Comparison of ENCODE assay signal across 14 cellular contexts in genomic region chr17:37475713-37476420, GRCh38. TPM values are rescaled to one million over a fixed set of nuclear protein-coding genes. Genes with fewer than 3 reads are reported as not detected.
DNase-seq lines count a peak whose midpoint lies in the region; ATAC-seq and TF ChIP-seq lines count a peak whose summit lies in the region.
"Had no signal": no experiment of that assay in that cellular context is flagged by ENCODE, and none has a peak within 500 bp of the region (broad histone marks: within the 10 kb centered on the region; RNA-seq: fewer than 3 reads in every experiment).

No MANE protein-coding gene starts in this region.

- no peak for DNase-seq in heart right ventricle
- DNase-seq in Right ventricle myocardium inferior (ENCODE audit: missing footprints), result no peak
- peak; percentile 64 for DNase-seq in SKM-1 (lab: John Stamatoyannopoulos, UW; ENCODE audit: unreplicated experiment)
- DNase-seq in fibroblast of lung (ENCODE audit: low read depth in 2 of 2), result no peak
- DNase-seq in type B pancreatic cell (ENCODE audit: extremely low spot score, unreplicated experiment), result no peak
- DNase-seq in left lobe of liver (ENCODE audit: low spot score), result no peak
- DNase-seq in GM13977 (ENCODE audit: low spot score), result no peak
- DNase-seq: ACHN, aorta, endodermal cell, MM.1S, NCI-H345, substantia nigra had no signal

- no peaks in the 10 kb centered on the region for H3K79me2 ChIP-seq in fibroblast of lung (ENCODE audit: control insufficient read depth, insufficient read depth, low read length)

- H3K4me2 ChIP-seq in fibroblast of lung (ENCODE audit: extremely low read depth, insufficient read depth, low read length), result no peak overlapping the region

- ATAC-seq in heart right ventricle (no peak), Right ventricle myocardium inferior (no peak), GM18867 (IDR thresholded peaks at IDR 0.05; ENCODE audit: unreplicated experiment) (no peak), left lobe of liver (no peak)

- H3K27ac ChIP-seq in heart right ventricle (peak overlapping the region in 9 of 10 donors; percentile 1 to 81 (median 53)), fibroblast of lung (ENCODE audit: insufficient read depth, low read length) (peak overlapping the region; percentile 55)

- no peak for TF ChIP-seq CTCF in heart right ventricle (IDR thresholded peaks at IDR 0.05)
- no peak for TF ChIP-seq CTCF in fibroblast of lung (conservative IDR thresholded peaks at IDR 0.05 in 1 of 2, IDR thresholded peaks at IDR 0.05 in 1 of 2; ENCODE audit: low read depth in 1 of 2, low read length in 2 of 2)
- TF ChIP-seq CTCF in type B pancreatic cell (conservative IDR thresholded peaks at IDR 0.05), result no peak
- TF ChIP-seq CTCF in GM13977 (IDR thresholded peaks at IDR 0.05; ENCODE audit: extremely low read depth, insufficient read depth, missing control alignments), result no peak

- H3K9me3 Mint-ChIP-seq in type B pancreatic cell, result no peaks in the 10 kb centered on the region
- H3K9me3 Mint-ChIP-seq: endodermal cell had no signal

- H3K9ac ChIP-seq in fibroblast of lung (ENCODE audit: insufficient read depth, low read length), result no peak overlapping the region

- intact Hi-C loops in heart right ventricle (cut with DNase I), result no loop called here
- intact Hi-C loops in Right ventricle myocardium inferior (cut with DNase I), result no loop called here

- H3K36me3 Mint-ChIP-seq in type B pancreatic cell, result peaks cover 47% of the 10 kb centered on the region

- H3K9me3 ChIP-seq in heart right ventricle, result no peaks in the 10 kb centered on the region
- H3K9me3 ChIP-seq in fibroblast of lung (ENCODE audit: control insufficient read depth, insufficient read depth, low read depth, low read length), result no peaks in the 10 kb centered on the region

- no peak overlapping the region for H3K4me3 ChIP-seq in heart right ventricle
- H3K4me3 ChIP-seq in fibroblast of lung (replicated peaks in 1 of 4; ENCODE audit: control extremely low read depth in 1 of 4, insufficient read depth in 1 of 4, low read depth in 3 of 4, low read length in 4 of 4), result no peak overlapping the region

- in situ Hi-C loops in GM13977 (cut with MboI; ENCODE audit: low pct_unique_long_range_greater_than_20kb, low sequenced_read_pairs, unreplicated experiment), result no loop called here

- H3K4me1 ChIP-seq in heart right ventricle, result peaks cover 0 to 31% (median 18%) of the 10 kb centered on the region in 9 donors
- H3K4me1 ChIP-seq in fibroblast of lung (ENCODE audit: control insufficient read depth, extremely low read depth, insufficient read depth, low read length), result peaks cover 20% of the 10 kb centered on the region

- H3K27me3 ChIP-seq in heart right ventricle (no peaks in the 10 kb centered on the region), fibroblast of lung (ENCODE audit: control insufficient read depth, insufficient read depth, low read length) (no peaks in the 10 kb centered on the region)

- no peak overlapping the region for H2AFZ ChIP-seq in fibroblast of lung (ENCODE audit: low read length)

- no peaks in the 10 kb centered on the region for H3K27me3 Mint-ChIP-seq in type B pancreatic cell

- WGBS in heart right ventricle, 2 donors, result 90 to 96% methylated on average over 1 of the region's 1 CpG

- H3K4me1 Mint-ChIP-seq in type B pancreatic cell (ENCODE audit: unreplicated experiment), result peaks cover 11% of the 10 kb centered on the region

- H4K20me1 ChIP-seq in fibroblast of lung (ENCODE audit: control insufficient read depth, extremely low read depth, insufficient read depth, low read length), result no peaks in the 10 kb centered on the region

- peaks cover 0 to 97% (median 34%) of the 10 kb centered on the region in 9 donors for H3K36me3 ChIP-seq in heart right ventricle
- H3K36me3 ChIP-seq in fibroblast of lung (ENCODE audit: control insufficient read depth, insufficient read depth, low read length), result peaks cover 11% of the 10 kb centered on the region

- peak overlapping the region; percentile 97 for H3K27ac Mint-ChIP-seq in type B pancreatic cell
- H3K27ac Mint-ChIP-seq: endodermal cell had no signal

- peak overlapping the region; percentile 67 for H3K4me3 Mint-ChIP-seq in type B pancreatic cell
- H3K4me3 Mint-ChIP-seq: endodermal cell had no signal

RNA-seq across cellular contexts. Expression of gene DUSP14, which starts 13.8 kb away (rescaled TPM):
- total RNA-seq in heart right ventricle, result 10 to 100 TPM; 12.6 to 21.7 (median 18.5) TPM
- 10 to 100 TPM in 1 of 2 donors, 1 to 10 TPM in 1; 6.0 to 18.8 TPM for polyA plus RNA-seq in heart right ventricle
- 21.5 TPM for total RNA-seq in Right ventricle myocardium inferior
- total RNA-seq in fibroblast of lung, result 61.4 and 121 TPM in 2 replicates
- polyA plus RNA-seq in fibroblast of lung, result 153 and 161 TPM in 2 replicates
- 103 and 112 TPM in 2 replicates for polyA plus RNA-seq in fibroblast of lung (2012)
- 123 and 147 TPM in 2 replicates for polyA minus RNA-seq in fibroblast of lung (ENCODE audit: low replicate concordance)
- 12.7 and 16.0 TPM in 2 replicates for total RNA-seq in type B pancreatic cell (ENCODE audit: low replicate concordance)
- total RNA-seq in left lobe of liver, result 10.6 TPM
